In the genomic region with DNA sequence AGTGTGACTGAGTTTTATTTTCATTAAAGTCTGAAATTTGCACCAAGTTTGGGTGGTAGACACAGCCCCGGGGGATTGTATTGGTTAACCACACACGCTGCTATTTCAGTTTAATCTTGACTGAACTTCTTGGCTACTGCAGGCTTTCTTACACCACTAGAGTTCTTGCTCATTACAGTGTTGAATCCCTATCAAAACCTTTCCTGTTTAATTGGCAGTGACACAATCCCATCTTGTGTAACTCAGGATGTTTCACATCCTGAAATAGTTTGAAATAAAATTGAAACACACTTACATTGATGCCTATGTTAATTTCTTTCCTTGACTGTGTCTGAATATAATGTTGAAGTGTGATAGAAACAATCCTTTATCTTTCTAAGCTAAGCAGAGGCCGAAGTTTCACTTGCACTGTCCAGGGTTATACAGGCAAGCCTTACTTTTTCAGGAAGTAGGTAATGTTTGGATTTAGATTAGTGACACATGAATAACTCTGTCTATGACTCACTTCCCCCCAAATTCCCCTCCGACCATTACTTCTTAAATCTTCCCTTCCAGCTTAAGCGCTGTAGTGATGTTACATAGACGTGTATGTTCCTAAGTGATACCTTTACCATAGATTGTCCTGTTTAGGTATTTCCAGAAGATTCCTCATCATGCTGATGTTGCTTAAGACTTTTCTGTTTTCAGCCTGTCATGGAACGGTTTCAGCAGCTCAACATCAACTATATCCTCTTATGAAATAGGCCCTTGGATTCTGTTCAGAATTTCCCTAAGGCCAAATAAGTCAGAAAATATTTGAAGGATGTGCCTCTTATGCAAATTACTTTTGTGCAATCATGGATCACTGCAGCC, we compare ENCODE assay signal across 8 cellular contexts. TPM values are rescaled to one million over a fixed set of nuclear protein-coding genes. Genes with fewer than 3 reads are reported as not detected.
DNase-seq lines count a peak whose midpoint lies in the region; ATAC-seq and TF ChIP-seq lines count a peak whose summit lies in the region.

No MANE protein-coding gene starts in this region.

- no peaks in the 10 kb centered on the region for H3K4me1 ChIP-seq in body of pancreas
- peaks cover 62% of the 10 kb centered on the region for H3K4me1 ChIP-seq in lower lobe of right lung

- H3K27me3 ChIP-seq in body of pancreas (no peaks in the 10 kb centered on the region), lower lobe of right lung (ENCODE audit: low read depth) (no peaks in the 10 kb centered on the region)

- peak; percentile 68 for ATAC-seq in GM18498 (IDR thresholded peaks at IDR 0.05; ENCODE audit: unreplicated experiment)
- ATAC-seq in HG02571 (IDR thresholded peaks at IDR 0.05; ENCODE audit: unreplicated experiment): peak; percentile 54
- ATAC-seq in body of pancreas: peak; percentile 54
- peak; percentile 85 to 90 for ATAC-seq in lower lobe of right lung

- WGBS in body of pancreas, 2 donors: 65 to 83% methylated on average over 7 of the region's 7 CpGs

- TF ChIP-seq CTCF in NB4 (IDR thresholded peaks at IDR 0.05; ENCODE audit: low read depth, low read length): no peak
- no peak for TF ChIP-seq CTCF in body of pancreas (IDR thresholded peaks at IDR 0.05)
- no peak for TF ChIP-seq CTCF in lower lobe of right lung (IDR thresholded peaks at IDR 0.05)

- peak overlapping the region; percentile 25 for H3K4me3 ChIP-seq in NB4 (ENCODE audit: low read depth, low read length)
- H3K4me3 ChIP-seq in body of pancreas: no peak overlapping the region
- no peak overlapping the region for H3K4me3 ChIP-seq in lower lobe of right lung

- intact Hi-C loops in body of pancreas (cut with DNase I) (no loop called here), lower lobe of right lung (cut with DNase I) (no loop called here), posterior cingulate gyrus (cut with DNase I) (no loop called here), head of caudate nucleus (cut with DNase I) (no loop called here)

- H3K27ac ChIP-seq in body of pancreas (peak overlapping the region in 2 of 4 donors; percentile 44 to 59), lower lobe of right lung (peak overlapping the region; percentile 76)

- DNase-seq in NB4 (ENCODE audit: low read depth) (peak; percentile 93), body of pancreas (no peak), lower lobe of right lung (no peak), posterior cingulate gyrus (no peak), head of caudate nucleus (no peak), mesenteric fat pad (ENCODE audit: low spot score) (no peak)

- TF ChIP-seq POLR2A in NB4 (IDR thresholded peaks at IDR 0.05; ENCODE audit: extremely low read depth, insufficient read length) (no peak), body of pancreas (IDR thresholded peaks at IDR 0.05) (no peak)

- H3K36me3 ChIP-seq in body of pancreas (replicated peaks in 1 of 2; ENCODE audit: insufficient read depth in 1 of 2, low read depth in 2 of 2) (no peaks in the 10 kb centered on the region), lower lobe of right lung (no peaks in the 10 kb centered on the region)

- no peaks in the 10 kb centered on the region for H3K9me3 ChIP-seq in body of pancreas
- no peaks in the 10 kb centered on the region for H3K9me3 ChIP-seq in lower lobe of right lung

RNA-seq across cellular contexts. Expression of a gene that starts 16.8 kb away (rescaled TPM):
- 10 to 100 TPM; 40.5 to 43.6 TPM for total RNA-seq in body of pancreas
- 61.7 TPM for total RNA-seq in lower lobe of right lung
- 48.0 TPM for total RNA-seq in mesenteric fat pad
